ENCODE assay signal across 25 cellular contexts in the genomic region with DNA sequence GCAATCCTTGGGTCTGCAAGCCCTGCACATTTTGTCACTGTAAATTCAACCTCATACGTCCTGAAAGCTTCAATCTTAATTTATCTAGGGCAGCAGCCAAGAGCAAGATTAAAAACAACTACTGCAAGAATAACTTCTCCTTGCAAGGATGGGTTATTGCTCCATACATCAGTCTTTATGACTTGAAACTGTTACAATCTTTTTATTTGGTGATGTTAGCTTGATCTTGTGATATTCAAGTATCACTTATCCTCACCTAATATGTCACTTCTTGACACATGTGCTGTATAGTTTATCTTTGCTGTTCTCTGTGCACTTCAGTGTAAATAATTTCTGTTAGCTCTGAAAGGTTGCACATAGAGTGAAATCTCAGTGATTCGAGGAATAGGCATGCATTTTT.
"Had no signal": no experiment of that assay in that cellular context is flagged by ENCODE, and none has a peak within 500 bp of the region (broad histone marks: within the 10 kb centered on the region; RNA-seq: fewer than 3 reads in every experiment).

No MANE protein-coding gene starts in this region.

- DNase-seq: cerebellar nuclear complex; colonic mucosa; dermis blood vessel endothelial cell; endodermal cell; erythroblast; gastrocnemius medialis; glutamatergic neuron; kidney; left colon; left ventricle myocardium superior; mesendoderm; naive B cell; nephron progenitor cell; spleen; stimulated activated CD4-positive, alpha-beta T cell treated with anti-CD3 and anti-CD28 coated beads, Interleukin-15, amount 100 ng/mL, for 24 hours; stimulated activated CD4-positive, alpha-beta T cell treated with anti-CD3 and anti-CD28 coated beads, Interleukin-1b, Interleukin-23, amount 100 ng/mL, for 48 hours; stimulated activated CD4-positive, alpha-beta T cell treated with anti-CD3 and anti-CD28 coated beads, Interleukin-4, amount 100 ng/mL, for 24 hours; stomach; substantia nigra; transverse colon had no signal

- H3K4me1 ChIP-seq: colonic mucosa, gastrocnemius medialis had no signal

- H3K36me3 ChIP-seq: colonic mucosa, gastrocnemius medialis, neutrophil, spleen, stomach, thoracic aorta, transverse colon had no signal

- H3K4me3 Mint-ChIP-seq: endodermal cell; naive B cell; nephron progenitor cell; stimulated activated memory B cell treated with anti-CD40 and anti-IgM and Interleukin-4, amounts not matched to agents 10 μg/mL and 1 μg/mL and 100 μg/mL, for 72 hours had no signal

- H3K9me3 Mint-ChIP-seq: endodermal cell; stimulated activated memory B cell treated with anti-CD40 and anti-IgM and Interleukin-4, amounts not matched to agents 10 μg/mL and 1 μg/mL and 100 μg/mL, for 72 hours had no signal

- H3K27me3 ChIP-seq: colonic mucosa, neutrophil, transverse colon had no signal

- H3K27ac ChIP-seq: colonic mucosa, gastrocnemius medialis, neutrophil, spleen, stomach, thoracic aorta, transverse colon had no signal

- H3K9me3 ChIP-seq: colonic mucosa, gastrocnemius medialis, neutrophil, thoracic aorta, transverse colon had no signal

- H3K4me3 ChIP-seq: colonic mucosa, gastrocnemius medialis, lung, spleen, stomach, thoracic aorta, transverse colon had no signal

- ATAC-seq: gastrocnemius medialis; left colon; left ventricle myocardium superior; sciatic nerve; stimulated activated memory B cell treated with anti-CD40 and anti-IgM and Interleukin-4, amounts not matched to agents 10 μg/mL and 1 μg/mL and 100 μg/mL, for 72 hours had no signal

- H3K36me3 Mint-ChIP-seq: naive B cell; stimulated activated memory B cell treated with anti-CD40 and anti-IgM and Interleukin-4, amounts not matched to agents 10 μg/mL and 1 μg/mL and 100 μg/mL, for 72 hours had no signal

- H3K27ac Mint-ChIP-seq: endodermal cell; naive B cell; nephron progenitor cell; stimulated activated memory B cell treated with anti-CD40 and anti-IgM and Interleukin-4, amounts not matched to agents 10 μg/mL and 1 μg/mL and 100 μg/mL, for 72 hours had no signal

- H3K4me1 Mint-ChIP-seq: naive B cell; stimulated activated memory B cell treated with anti-CD40 and anti-IgM and Interleukin-4, amounts not matched to agents 10 μg/mL and 1 μg/mL and 100 μg/mL, for 72 hours had no signal
